1 cellular context compared by ENCODE assay signal in genomic region chr20:35168701-35169409, GRCh38. TPM values are rescaled to one million over a fixed set of nuclear protein-coding genes. Genes with fewer than 3 reads are reported as not detected.
"Had no signal": no experiment of that assay in that cellular context is flagged by ENCODE, and none has a peak within 500 bp of the region (broad histone marks: within the 10 kb centered on the region; RNA-seq: fewer than 3 reads in every experiment).

No MANE protein-coding gene starts in this region.

RNA-seq across cellular contexts. Expression of gene MMP24, which starts 57.6 kb away (rescaled TPM):
- total RNA-seq: mononuclear cell had no signal
